In the genomic region with DNA sequence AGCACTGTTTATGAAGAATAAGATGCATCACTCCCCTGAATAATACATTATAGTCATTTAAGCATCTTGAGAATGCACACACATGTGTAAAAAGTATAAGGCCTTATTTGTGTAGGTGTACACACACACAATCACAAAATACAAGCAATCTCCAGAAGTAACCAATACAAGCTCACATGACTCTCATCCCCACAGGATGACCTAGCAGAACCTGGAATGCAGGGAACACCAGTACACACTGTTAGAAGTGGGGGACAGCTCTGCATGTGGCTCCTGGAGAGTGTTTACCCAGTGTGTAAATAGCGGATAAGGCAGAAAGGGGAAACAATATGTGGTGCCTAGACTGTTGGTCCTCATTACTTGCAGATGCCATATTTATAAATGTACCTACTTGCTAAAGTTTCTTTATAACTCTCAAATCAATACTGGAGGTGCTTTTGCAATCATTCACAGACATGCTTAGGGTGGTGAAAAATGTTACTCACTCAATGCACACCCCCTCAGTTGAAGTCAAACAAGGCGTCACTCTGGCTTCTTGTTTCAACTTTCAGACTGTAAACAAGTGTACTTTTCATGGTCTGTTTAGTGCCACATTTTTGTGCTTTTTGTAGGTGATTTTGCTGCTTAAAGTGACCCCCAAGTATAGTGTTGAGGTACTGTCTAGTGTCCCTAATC, we compare ENCODE assay signal across 23 cellular contexts.
"Had no signal": no experiment of that assay in that cellular context is flagged by ENCODE, and none has a peak within 500 bp of the region (broad histone marks: within the 10 kb centered on the region; RNA-seq: fewer than 3 reads in every experiment).

No MANE protein-coding gene starts in this region.

- H3K27ac Mint-ChIP-seq: activated naive CD8-positive, alpha-beta T cell treated with anti-CD3 and anti-CD28 coated beads, Interleukin-2, amount 50 U/mL, for 24 hours; effector memory CD8-positive, alpha-beta T cell; naive thymus-derived CD4-positive, alpha-beta T cell; stimulated activated naive CD8-positive, alpha-beta T cell treated with anti-CD3 and anti-CD28 coated beads, Interleukin-15, amount 100 ng/mL, for 72 hours; WTC11 had no signal

- H3K4me3 ChIP-seq: esophagus squamous epithelium, gastroesophageal sphincter, lung, psoas muscle, skin epidermis, tibial artery had no signal

- H3K27ac ChIP-seq: brain microvascular endothelial cell, esophagus squamous epithelium, gastroesophageal sphincter, psoas muscle, skin epidermis, tibial artery had no signal

- H3K4me3 Mint-ChIP-seq: activated naive CD8-positive, alpha-beta T cell treated with anti-CD3 and anti-CD28 coated beads, Interleukin-2, amount 50 U/mL, for 24 hours; activated T-cell treated with anti-CD3 and anti-CD28 coated beads, Interleukin-2, amount 50 U/mL, for 4 hours; effector memory CD8-positive, alpha-beta T cell; naive thymus-derived CD4-positive, alpha-beta T cell; stimulated activated naive CD8-positive, alpha-beta T cell treated with anti-CD3 and anti-CD28 coated beads, Interleukin-15, amount 100 ng/mL, for 72 hours; WTC11 had no signal

- H3K9me3 Mint-ChIP-seq: activated naive CD8-positive, alpha-beta T cell treated with anti-CD3 and anti-CD28 coated beads, Interleukin-2, amount 50 U/mL, for 24 hours; activated T-cell treated with anti-CD3 and anti-CD28 coated beads, Interleukin-2, amount 50 U/mL, for 4 hours; effector memory CD8-positive, alpha-beta T cell; stimulated activated naive CD8-positive, alpha-beta T cell treated with anti-CD3 and anti-CD28 coated beads, Interleukin-15, amount 100 ng/mL, for 72 hours had no signal

- H3K27me3 ChIP-seq: brain microvascular endothelial cell, esophagus squamous epithelium, gastroesophageal sphincter, tibial artery had no signal

- ATAC-seq: activated naive CD8-positive, alpha-beta T cell treated with anti-CD3 and anti-CD28 coated beads, Interleukin-2, amount 50 U/mL, for 24 hours; activated T-cell treated with anti-CD3 and anti-CD28 coated beads, Interleukin-2, amount 50 U/mL, for 4 hours; effector memory CD8-positive, alpha-beta T cell; gastroesophageal sphincter; left lobe of liver; naive thymus-derived CD4-positive, alpha-beta T cell; psoas muscle; right cardiac atrium; stimulated activated naive CD8-positive, alpha-beta T cell treated with anti-CD3 and anti-CD28 coated beads, Interleukin-15, amount 100 ng/mL, for 72 hours; WTC11 had no signal

- H3K4me1 ChIP-seq: esophagus squamous epithelium, gastroesophageal sphincter, psoas muscle, tibial artery had no signal

- H3K9me3 ChIP-seq: esophagus squamous epithelium, gastroesophageal sphincter, psoas muscle, tibial artery had no signal

- DNase-seq: activated CD4-positive, alpha-beta T cell treated with anti-CD3 and anti-CD28 coated beads, Interleukin-2, amount 50 U/mL, for 48 hours; activated CD8-positive, alpha-beta memory T cell treated with anti-CD3 and anti-CD28 coated beads, Interleukin-2, amount 50 U/mL, for 48 hours; activated effector memory CD4-positive, alpha-beta T cell treated with anti-CD3 and anti-CD28 coated beads, Interleukin-2, amount 50 U/mL, for 16 hours; activated naive CD4-positive, alpha-beta T cell treated with anti-CD3 and anti-CD28 coated beads, Interleukin-2, amount 50 U/mL, for 16 hours; activated naive CD8-positive, alpha-beta T cell treated with anti-CD3 and anti-CD28 coated beads, Interleukin-2, amount 50 U/mL, for 24 hours; activated T-cell treated with anti-CD3 and anti-CD28 coated beads, Interleukin-2, amount 50 U/mL, for 4 hours; brain microvascular endothelial cell; central memory CD4-positive, alpha-beta T cell; effector memory CD8-positive, alpha-beta T cell; esophagus squamous epithelium; head of caudate nucleus; naive thymus-derived CD4-positive, alpha-beta T cell; psoas muscle; right cardiac atrium; stimulated activated CD4-positive, alpha-beta T cell treated with anti-CD3 and anti-CD28 coated beads, Interleukin-1b, Interleukin-23, amount 100 ng/mL, for 48 hours; stimulated activated naive CD8-positive, alpha-beta T cell treated with anti-CD3 and anti-CD28 coated beads, Interleukin-15, amount 100 ng/mL, for 72 hours; T-helper 9 cell; tibial artery had no signal

- H3K36me3 ChIP-seq: brain microvascular endothelial cell, esophagus squamous epithelium, gastroesophageal sphincter, tibial artery had no signal

- H3K4me1 Mint-ChIP-seq: activated naive CD8-positive, alpha-beta T cell treated with anti-CD3 and anti-CD28 coated beads, Interleukin-2, amount 50 U/mL, for 24 hours; naive thymus-derived CD4-positive, alpha-beta T cell; WTC11 had no signal

- H3K27me3 Mint-ChIP-seq: activated naive CD8-positive, alpha-beta T cell treated with anti-CD3 and anti-CD28 coated beads, Interleukin-2, amount 50 U/mL, for 24 hours; stimulated activated naive CD8-positive, alpha-beta T cell treated with anti-CD3 and anti-CD28 coated beads, Interleukin-15, amount 100 ng/mL, for 72 hours had no signal

- H3K36me3 Mint-ChIP-seq: naive thymus-derived CD4-positive, alpha-beta T cell had no signal
